8 cellular contexts compared by ENCODE assay signal in the genomic region with DNA sequence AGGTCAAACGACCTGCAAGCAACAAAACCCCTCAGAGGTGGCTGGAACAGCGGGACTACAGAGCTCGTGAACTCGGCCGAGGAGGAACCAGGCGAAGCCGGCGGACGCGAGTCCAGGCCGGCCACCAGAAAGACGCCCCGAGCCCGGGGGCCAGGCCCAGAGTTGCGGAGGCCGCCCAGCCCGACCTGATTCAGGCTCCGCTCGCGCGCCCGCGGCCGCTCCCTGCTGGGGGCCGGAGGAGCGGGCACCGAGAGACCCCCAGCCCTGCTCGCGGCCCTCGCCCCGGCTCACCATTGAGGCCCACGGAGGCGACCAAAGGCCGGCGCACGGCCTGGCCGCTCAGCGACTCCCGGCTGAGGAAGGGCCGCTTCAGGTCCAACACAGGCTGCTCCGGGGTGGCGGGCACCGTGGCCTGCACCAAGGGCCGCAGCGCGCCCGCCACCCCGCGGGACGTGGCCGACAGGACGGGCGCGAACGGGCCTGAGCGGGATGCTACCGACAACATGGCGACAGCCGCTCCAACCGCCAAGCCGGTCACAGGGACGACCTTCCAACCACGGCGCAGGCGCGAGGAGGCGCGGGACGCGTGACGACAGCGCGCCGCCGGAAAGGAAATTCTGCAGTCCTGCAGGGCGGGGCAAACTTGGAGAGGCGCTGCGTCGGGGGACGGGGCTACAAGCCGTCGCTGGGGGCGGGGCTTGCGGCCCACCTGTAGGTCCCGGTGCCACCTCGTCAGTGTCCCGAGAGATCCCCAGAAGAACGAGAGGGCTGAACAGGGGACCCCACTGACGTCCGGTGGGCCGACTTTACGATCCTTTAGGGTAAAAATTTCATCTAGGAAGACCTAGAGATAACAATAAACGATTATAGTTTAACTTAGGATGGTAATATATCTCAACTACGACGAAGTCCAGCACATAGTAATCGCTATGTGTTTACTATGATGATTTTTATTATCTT. TPM values are rescaled to one million over a fixed set of nuclear protein-coding genes. Genes with fewer than 3 reads are reported as not detected.
A peak's percentile ranks its signal among the peaks of the same experiment; 100 is the strongest.
DNase-seq lines count a peak whose midpoint lies in the region; ATAC-seq and TF ChIP-seq lines count a peak whose summit lies in the region.

UQCRFS1 (minus strand) TSS at position 538 of the 960 bp plus-strand sequence; CDS start at position 505, 33 bp downstream.

- ATAC-seq in GM21786 (IDR thresholded peaks at IDR 0.05; ENCODE audit: unreplicated experiment) (peak; percentile 98), Panc1 (peak; percentile 99)
- peak; percentile 97 for ATAC-seq in activated T-cell treated with anti-CD3 and anti-CD28 coated beads, Interleukin-2, amount 50 U/mL, for 4 hours

- H3K4me1 Mint-ChIP-seq in activated T-cell treated with anti-CD3 and anti-CD28 coated beads, Interleukin-2, amount 50 U/mL, for 4 hours (ENCODE audit: low read depth): peaks cover 39% of the 10 kb centered on the region

- H3K9me3 ChIP-seq in Panc1 (ENCODE audit: control insufficient read depth, insufficient read depth, low read depth, low read length): no peaks in the 10 kb centered on the region
- no peaks in the 10 kb centered on the region for H3K9me3 ChIP-seq in esophagus (ENCODE audit: control insufficient read depth in 2 of 2, insufficient read depth in 1 of 2, low read depth in 1 of 2, low read length in 1 of 2)
- no peaks in the 10 kb centered on the region for H3K9me3 ChIP-seq in mucosa of stomach (ENCODE audit: control insufficient read depth, low read length)

- H3K27ac ChIP-seq in KMS-11 (peak within 1 kb of the TSS; percentile 98), Panc1 (ENCODE audit: low read length) (peak within 1 kb of the TSS; percentile 97), esophagus (ENCODE audit: low read depth in 2 of 2, low read length in 1 of 2) (peak within 1 kb of the TSS; percentile 88 to 95)

- peak within 1 kb of the TSS; percentile 91 for H3K4me3 Mint-ChIP-seq in activated T-cell treated with anti-CD3 and anti-CD28 coated beads, Interleukin-2, amount 50 U/mL, for 4 hours

- H3K4me1 ChIP-seq in KMS-11 (ENCODE audit: low read depth, poor library complexity, severe bottlenecking) (peaks cover 11% of the 10 kb centered on the region), Panc1 (ENCODE audit: control insufficient read depth, insufficient read depth, low read length) (peaks cover 17% of the 10 kb centered on the region; the same call in 1 of the 2 replicates), esophagus (ENCODE audit: control insufficient read depth in 2 of 2, insufficient read depth in 2 of 2, low read length in 1 of 2) (peaks cover 0 to 4% of the 10 kb centered on the region in 2 donors), mucosa of stomach (ENCODE audit: control insufficient read depth, insufficient read depth, low read length) (no peaks in the 10 kb centered on the region)

- H3K36me3 ChIP-seq in KMS-11 (ENCODE audit: insufficient read depth): peaks cover 15% of the 10 kb centered on the region; the same call in 1 of the 2 replicates
- H3K36me3 ChIP-seq in Panc1 (ENCODE audit: control insufficient read depth, insufficient read depth, low read length): peaks cover 4% of the 10 kb centered on the region
- no peaks in the 10 kb centered on the region for H3K36me3 ChIP-seq in esophagus (ENCODE audit: control insufficient read depth in 2 of 2, insufficient read depth in 2 of 2, low read length in 1 of 2)
- no peaks in the 10 kb centered on the region for H3K36me3 ChIP-seq in mucosa of stomach (ENCODE audit: control insufficient read depth, insufficient read depth, low read length)

- no TSS peak for BruUV-seq in Panc1 (replicated peaks; lab: Mats Ljungman, UMichigan)

- intact Hi-C loops in Panc1 (cut with micrococcal nuclease; ENCODE audit: unreplicated experiment): no loop called here

- H3K9ac ChIP-seq in KMS-11 (peak within 1 kb of the TSS; percentile 100), mucosa of stomach (ENCODE audit: low read length) (peak within 1 kb of the TSS; percentile 99)

- POLR2A ChIA-PET in Panc1 (lab: Charles Lee): no interaction called here

- DNase-seq in DMS79 treated with DMSO at 0.1 percent for 48 hours (lab: John Stamatoyannopoulos, UW) (peak; percentile 94), Panc1 (ENCODE audit: low read depth, low spot score) (peak; percentile 80)
- peak; percentile 94 for DNase-seq in activated T-cell treated with anti-CD3 and anti-CD28 coated beads, Interleukin-2, amount 50 U/mL, for 4 hours
- peak; percentile 97 for DNase-seq in stimulated activated CD8-positive, alpha-beta memory T cell treated with anti-CD3 and anti-CD28 coated beads, Interleukin-4, amount 100 ng/mL, for 48 hours

- peaks cover 4% of the 10 kb centered on the region for H3K9me3 Mint-ChIP-seq in activated T-cell treated with anti-CD3 and anti-CD28 coated beads, Interleukin-2, amount 50 U/mL, for 4 hours

- H4K20me1 ChIP-seq in KMS-11 (ENCODE audit: insufficient read depth): peaks cover 10% of the 10 kb centered on the region

- H2AFZ ChIP-seq in KMS-11 (ENCODE audit: low read depth): peak within 1 kb of the TSS; percentile 88

- WGBS in esophagus, 2 donors: 0 to 1% methylated on average over 70 to 93 of the region's 96 CpGs

- peaks cover 6% of the 10 kb centered on the region for H3K27me3 Mint-ChIP-seq in activated T-cell treated with anti-CD3 and anti-CD28 coated beads, Interleukin-2, amount 50 U/mL, for 4 hours (ENCODE audit: low read depth)

- peak within 1 kb of the TSS; percentile 47 for H3K4me3 ChIP-seq in KMS-11 (IDR thresholded peaks at IDR 0.05; ENCODE audit: insufficient read depth, low read depth, low read length)
- peak within 1 kb of the TSS; percentile 94 to 100 for H3K4me3 ChIP-seq in Panc1 (ENCODE audit: low read depth in 2 of 2, low read length in 2 of 2)
- H3K4me3 ChIP-seq in esophagus (ENCODE audit: low read depth in 1 of 2, low read length in 2 of 2): peak within 1 kb of the TSS; percentile 91 to 95
- peak within 1 kb of the TSS; percentile 73 for H3K4me3 ChIP-seq in mucosa of stomach (ENCODE audit: low read length)

- peaks cover 25% of the 10 kb centered on the region for H3K36me3 Mint-ChIP-seq in activated T-cell treated with anti-CD3 and anti-CD28 coated beads, Interleukin-2, amount 50 U/mL, for 4 hours (ENCODE audit: insufficient read depth)

- TF ChIP-seq CTCF in KMS-11 (conservative IDR thresholded peaks at IDR 0.05; ENCODE audit: low read depth, low read length) (no peak), Panc1 (IDR thresholded peaks at IDR 0.05) (no peak)

- H3K27me3 ChIP-seq in KMS-11 (ENCODE audit: insufficient read depth, low read depth): no peaks in the 10 kb centered on the region
- H3K27me3 ChIP-seq in Panc1 (ENCODE audit: control insufficient read depth, insufficient read depth, low read length): peaks cover 4% of the 10 kb centered on the region
- no peaks in the 10 kb centered on the region for H3K27me3 ChIP-seq in esophagus (ENCODE audit: control insufficient read depth in 1 of 2, insufficient read depth in 2 of 2, low read length in 2 of 2)
- no peaks in the 10 kb centered on the region for H3K27me3 ChIP-seq in mucosa of stomach (ENCODE audit: control insufficient read depth, insufficient read depth, low read length)

- peaks cover 50% of the 10 kb centered on the region for H3K79me2 ChIP-seq in KMS-11 (ENCODE audit: insufficient read depth, low read depth)

- in situ Hi-C loops in Panc1 (cut with HindIII; ENCODE audit: low pct_unique_long_range_greater_than_20kb, low sequenced_read_pairs): no loop called here

- H3K4me2 ChIP-seq in KMS-11: peak within 1 kb of the TSS; percentile 99

- CTCF ChIA-PET in Panc1 (lab: Charles Lee): interaction anchor here (0.7 kb wide), 1 partner anchor 397 kb away, joined by 8 read pairs; no protein-coding TSS in a partner anchor

RNA-seq across cellular contexts. Expression of gene UQCRFS1, which starts in this region (rescaled TPM):
- 70.0 TPM for total RNA-seq in Panc1 (2021; ENCODE audit: unreplicated experiment)
- polyA plus RNA-seq in Panc1 (2012; ENCODE audit: insufficient read length): 28.3 TPM
- 10 to 100 TPM; 45.8 to 57.6 (median 52.3) TPM for total RNA-seq in activated T-cell treated with anti-CD3 and anti-CD28 coated beads, Interleukin-2, amount 50 U/mL, for 4 hours
- polyA plus RNA-seq in esophagus: 10 to 100 TPM in 1 of 2 donors, 1 to 10 TPM in 1; 9.6 to 41.9 TPM

Comparison
In these comparisons a context has a peak if more than half of its experiments do, and no peak if none do; other contexts are left out.
1. Peak in every context shown above with its lines: DNase-seq, ATAC-seq, H3K4me3 ChIP-seq and H3K27ac ChIP-seq.
2. H3K4me3 ChIP-seq: peak in every context shown above with its lines; median percentile 97 in Panc1; 93 in esophagus; 73 in mucosa of stomach; 47 in KMS-11.